12 cellular contexts compared by ENCODE assay signal in the genomic region with DNA sequence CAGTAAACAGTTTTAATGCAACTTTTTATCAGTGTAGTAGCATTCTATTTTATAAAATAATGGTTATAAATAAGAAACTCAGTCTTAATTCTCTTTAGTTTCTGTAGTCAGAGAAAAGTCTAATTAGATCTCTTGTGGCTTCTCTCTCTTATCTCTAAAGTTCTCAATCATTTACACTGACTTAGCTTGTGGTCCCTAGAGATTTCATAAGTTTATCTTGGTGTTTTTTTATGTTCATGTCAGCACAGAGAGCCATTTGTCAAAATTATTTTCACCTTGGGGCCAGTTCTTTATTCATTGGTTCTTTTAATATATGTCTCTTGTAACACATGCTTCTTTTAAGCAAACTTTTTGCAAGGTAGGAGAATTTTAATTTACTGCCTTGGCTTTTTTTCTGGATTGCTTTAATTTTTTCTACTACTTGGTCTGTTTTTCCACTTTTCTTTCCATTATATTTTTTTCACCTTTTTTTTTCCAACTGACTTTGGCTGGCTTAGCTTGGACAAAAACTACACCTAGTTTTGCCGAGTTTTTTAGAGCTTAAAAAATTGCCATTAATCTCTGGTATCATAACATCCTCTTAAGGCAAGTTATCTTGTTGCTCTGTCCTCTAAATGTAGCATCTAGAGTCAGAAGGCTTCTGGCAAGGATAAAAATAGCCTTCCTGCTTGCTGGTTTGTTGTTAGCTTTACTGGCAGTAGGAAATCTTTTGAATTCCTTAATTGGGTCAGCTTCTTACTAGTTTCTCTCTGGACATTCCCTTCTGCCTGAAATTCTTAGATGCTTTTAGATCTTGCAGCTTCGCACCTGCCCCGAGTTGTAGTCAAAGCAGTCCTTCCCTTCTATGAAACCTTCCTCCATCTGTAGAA. TPM values are rescaled to one million over a fixed set of nuclear protein-coding genes. Genes with fewer than 3 reads are reported as not detected.
DNase-seq lines count a peak whose midpoint lies in the region; TF ChIP-seq lines count a peak whose summit lies in the region.
"Had no signal": no experiment of that assay in that cellular context is flagged by ENCODE, and none has a peak within 500 bp of the region (broad histone marks: within the 10 kb centered on the region; RNA-seq: fewer than 3 reads in every experiment).

No MANE protein-coding gene starts in this region.

- peak; percentile 65 for DNase-seq in AG04449 (ENCODE audit: low read depth, low spot score)
- DNase-seq in SK-N-MC (ENCODE audit: low read depth, low spot score) = no peak
- peak; percentile 49 for DNase-seq in fibroblast of pulmonary artery (ENCODE audit: low read depth)
- no peak for DNase-seq in neuronal stem cell (ENCODE audit: low spot score)
- DNase-seq in SK-N-DZ (ENCODE audit: low spot score) = no peak
- DNase-seq in nucleus accumbens (lab: John Stamatoyannopoulos, UW) = no peak
- DNase-seq in COR-L47 (lab: John Stamatoyannopoulos, UW) = no peak
- DNase-seq in CD14-positive monocyte (ENCODE audit: low spot score) = no peak
- DNase-seq: KBM-7, NCI-H510A had no signal

- H2BK5ac ChIP-seq in neuronal stem cell (ENCODE audit: low read length) = no peak overlapping the region

- H3K4ac ChIP-seq in neuronal stem cell (ENCODE audit: low read length) = no peak overlapping the region

- no peaks in the 10 kb centered on the region for H3K9me3 Mint-ChIP-seq in CD14-positive monocyte
- H3K9me3 Mint-ChIP-seq: T-helper 2 cell treated with Interferon-gamma antibody and Interleukin-4, amounts not matched to agents 5 μg/mL and 100 μg/mL, for 36 hours had no signal

- POLR2A ChIA-PET in AG04449 (lab: Yijun Ruan, JAX) = interaction anchor here (1.0 kb wide), 1 partner anchor 36 kb away, joined by 3 read pairs; a partner anchor contains a TSS

- H2AFZ ChIP-seq in neuronal stem cell (ENCODE audit: low read length) = no peak overlapping the region

- WGBS in neuronal stem cell (ENCODE audit: extremely low coverage in 2 of 2, insufficient read length in 2 of 2, insufficient replicate concordance in 1 of 2), 2 donors = no CpG with 5 or more reads among the region's 3 CpGs

- peaks cover 31% of the 10 kb centered on the region for H3K4me1 Mint-ChIP-seq in CD14-positive monocyte

- H2AK5ac ChIP-seq in neuronal stem cell (ENCODE audit: low read depth, low read length) = no peak overlapping the region

- H3K23ac ChIP-seq in neuronal stem cell (ENCODE audit: low read depth, low read length, poor library complexity) = no peak overlapping the region

- H3K9ac ChIP-seq in SK-N-MC (ENCODE audit: insufficient read length) = peak overlapping the region; percentile 21
- H3K9ac ChIP-seq in neuronal stem cell (ENCODE audit: low read depth, low read length, poor library complexity) = no peak overlapping the region

- H3K4me3 Mint-ChIP-seq in CD14-positive monocyte = peak overlapping the region in 1 of 2 donors; percentile 2
- H3K4me3 Mint-ChIP-seq: T-helper 2 cell treated with Interferon-gamma antibody and Interleukin-4, amounts not matched to agents 5 μg/mL and 100 μg/mL, for 36 hours had no signal

- H3K4me2 ChIP-seq in neuronal stem cell (ENCODE audit: insufficient read depth, low read length, poor library complexity, severe bottlenecking) = no peak overlapping the region

- peak overlapping the region; percentile 83 for H3K27ac ChIP-seq in SK-N-MC
- peak overlapping the region; percentile 62 for H3K27ac ChIP-seq in neuronal stem cell (replicated peaks; ENCODE audit: low read length)

- CTCF ChIA-PET in AG04449 (lab: Yijun Ruan, JAX) = interaction anchor here (1.2 to 4.9 kb wide), 6 partner anchors 9 to 302 kb away, joined by 3 to 59 read pairs (median 20); no protein-coding TSS in a partner anchor

- H4K8ac ChIP-seq in neuronal stem cell (ENCODE audit: low read depth, low read length) = no peak overlapping the region

- H3K9me3 ChIP-seq in SK-N-MC (ENCODE audit: low read depth, low read length) (no peaks in the 10 kb centered on the region), neuronal stem cell (replicated peaks in 1 of 2; ENCODE audit: control insufficient read depth in 2 of 2, insufficient read depth in 1 of 2, low read depth in 1 of 2, low read length in 2 of 2) (no peaks in the 10 kb centered on the region)

- H3K14ac ChIP-seq in neuronal stem cell (ENCODE audit: low read length) = no peak overlapping the region

- intact Hi-C loops in CD14-positive monocyte (cut with micrococcal nuclease) = loop anchor here in 1 of 2 donors (5.0 kb wide), 1 partner anchor 36 kb away; a partner anchor contains a TSS

- peaks cover 11 to 16% of the 10 kb centered on the region in 2 donors for H3K4me1 ChIP-seq in neuronal stem cell (ENCODE audit: control insufficient read depth in 2 of 2, insufficient read depth in 1 of 2, low read depth in 1 of 2, low read length in 2 of 2)

- H2BK12ac ChIP-seq in neuronal stem cell (ENCODE audit: low read length) = no peak overlapping the region

- H3K27ac Mint-ChIP-seq in CD14-positive monocyte = peak overlapping the region in 1 of 7 donors; percentile 21
- H3K27ac Mint-ChIP-seq: T-helper 2 cell treated with Interferon-gamma antibody and Interleukin-4, amounts not matched to agents 5 μg/mL and 100 μg/mL, for 36 hours had no signal

- H3K36me3 Mint-ChIP-seq in CD14-positive monocyte = peaks cover 28 to 42% of the 10 kb centered on the region in 2 donors

- TF ChIP-seq CTCF in AG04449 (IDR thresholded peaks at IDR 0.05; ENCODE audit: insufficient read depth, low read length, missing control alignments) (no peak), fibroblast of pulmonary artery (IDR thresholded peaks at IDR 0.05; ENCODE audit: low read length, missing control alignments) (no peak), CD14-positive monocyte (IDR thresholded peaks at IDR 0.05) (no peak)

- H3K4me3 ChIP-seq in AG04449 (ENCODE audit: low read depth, low read length) (no peak overlapping the region), SK-N-MC (peak overlapping the region; percentile 25), fibroblast of pulmonary artery (replicated peaks; ENCODE audit: low read depth, low read length) (no peak overlapping the region), neuronal stem cell (ENCODE audit: low read length in 2 of 2) (no peak overlapping the region)
- H3K4me3 ChIP-seq: lung had no signal

- no peaks in the 10 kb centered on the region for H3K27me3 ChIP-seq in neuronal stem cell (ENCODE audit: control insufficient read depth in 3 of 3, insufficient read depth in 3 of 3, low read depth in 1 of 3, low read length in 3 of 3)

- H3K79me1 ChIP-seq in neuronal stem cell (ENCODE audit: low read depth, low read length) = no peaks in the 10 kb centered on the region

- H3K36me3 ChIP-seq in SK-N-MC (ENCODE audit: insufficient read depth, low read length) (no peaks in the 10 kb centered on the region), neuronal stem cell (replicated peaks in 1 of 2; ENCODE audit: control insufficient read depth in 2 of 2, insufficient read depth in 2 of 2, low read length in 2 of 2) (no peaks in the 10 kb centered on the region)

- H2BK15ac ChIP-seq in neuronal stem cell (ENCODE audit: low read length) = no peak overlapping the region

- H3K18ac ChIP-seq in neuronal stem cell (ENCODE audit: low read length) = no peak overlapping the region

- peaks cover 0 to 3% (median 1%) of the 10 kb centered on the region in 3 donors for H3K27me3 Mint-ChIP-seq in CD14-positive monocyte (ENCODE audit: low read depth in 3 of 3)

- no peak overlapping the region for H4K91ac ChIP-seq in neuronal stem cell (ENCODE audit: low read depth, low read length, poor library complexity)

- H2BK120ac ChIP-seq in neuronal stem cell (ENCODE audit: low read depth, low read length) = no peak overlapping the region

RNA-seq across cellular contexts. Expression of a gene that starts 35.3 kb away (rescaled TPM):
- polyA plus RNA-seq in neuronal stem cell (2013, experiment 1 of 2) = 3.4 TPM
- 3.5 TPM for polyA plus RNA-seq in neuronal stem cell (2013, experiment 2 of 2)
- 11.3 and 13.5 TPM in 2 replicates for polyA plus RNA-seq in SK-N-DZ (2014; cell fraction: cytosol; rRNA removed)
- 6.8 and 8.3 TPM in 2 replicates for polyA plus RNA-seq in SK-N-DZ (2014; cell fraction: nucleus; rRNA removed)
- polyA plus RNA-seq in CD14-positive monocyte = 10 to 100 TPM; 10.7 to 13.9 TPM

Comparison
In these comparisons a context has a peak if more than half of its experiments do, and no peak if none do; other contexts are left out.
1. DNase-seq: peak in AG04449 (single experiment) and fibroblast of pulmonary artery (single experiment); none in SK-N-MC (single experiment), neuronal stem cell (single experiment), SK-N-DZ (single experiment), nucleus accumbens (0 of 56), COR-L47 (single experiment) and CD14-positive monocyte (single experiment).